Comparison of ENCODE assay signal across 1 cellular context in the genomic region with DNA sequence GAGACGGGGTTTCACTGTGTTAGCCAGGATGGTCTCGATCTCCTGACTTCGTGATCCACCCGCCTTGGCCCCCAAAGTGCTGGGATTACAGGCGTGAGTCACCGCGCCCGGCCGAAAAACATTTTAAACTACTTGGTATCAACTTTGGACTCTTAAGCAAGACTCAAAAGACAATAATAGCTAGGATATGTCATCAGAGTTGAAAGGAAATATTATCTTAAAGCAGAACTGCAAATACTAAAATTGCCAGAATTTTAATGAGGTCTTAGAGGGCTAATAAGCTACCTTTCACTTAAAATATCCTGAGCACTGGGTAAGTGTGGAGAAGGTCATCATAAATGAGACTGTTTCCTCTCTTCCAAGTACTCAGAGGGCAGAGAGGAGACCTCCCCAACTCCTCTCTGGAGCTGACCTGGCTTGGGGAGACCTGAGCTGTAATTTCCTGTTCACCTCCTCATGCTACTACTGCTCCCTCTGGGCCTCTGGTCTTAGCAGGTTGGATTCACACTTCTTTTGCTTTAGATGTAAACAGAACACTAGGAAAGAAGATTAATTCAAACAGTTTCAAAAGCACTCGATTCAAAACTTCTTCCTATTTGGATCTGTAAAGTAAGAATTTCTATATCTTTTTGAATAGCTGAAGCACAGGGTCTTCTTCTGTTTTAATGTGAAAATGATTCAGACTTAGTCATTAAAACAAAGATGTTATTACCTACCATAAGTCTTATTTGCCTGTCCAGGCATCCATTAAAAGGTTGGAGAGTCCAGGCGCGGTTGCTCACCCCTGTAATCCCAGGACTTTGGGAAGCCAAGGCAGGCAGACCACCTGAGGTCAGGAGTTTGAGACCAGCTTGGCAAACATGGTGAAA.
TF ChIP-seq lines count a peak whose summit lies in the region.

No MANE protein-coding gene starts in this region.

TF ChIP-seq in IMR-90, 13 proteins besides CTCF, POLR2A, EP300 and RAD21 (continued from another document):
- TF ChIP-seq, protein P1, sequence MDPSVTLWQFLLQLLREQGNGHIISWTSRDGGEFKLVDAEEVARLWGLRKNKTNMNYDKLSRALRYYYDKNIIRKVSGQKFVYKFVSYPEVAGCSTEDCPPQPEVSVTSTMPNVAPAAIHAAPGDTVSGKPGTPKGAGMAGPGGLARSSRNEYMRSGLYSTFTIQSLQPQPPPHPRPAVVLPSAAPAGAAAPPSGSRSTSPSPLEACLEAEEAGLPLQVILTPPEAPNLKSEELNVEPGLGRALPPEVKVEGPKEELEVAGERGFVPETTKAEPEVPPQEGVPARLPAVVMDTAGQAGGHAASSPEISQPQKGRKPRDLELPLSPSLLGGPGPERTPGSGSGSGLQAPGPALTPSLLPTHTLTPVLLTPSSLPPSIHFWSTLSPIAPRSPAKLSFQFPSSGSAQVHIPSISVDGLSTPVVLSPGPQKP (IDR thresholded peaks at IDR 0.05; ENCODE audit: borderline replicate concordance, low read depth, low read length): no peak
- TF ChIP-seq CEBPB (IDR thresholded peaks at IDR 0.05; ENCODE audit: low read depth, low read length) (no peak), FOS (IDR thresholded peaks at IDR 0.05; ENCODE audit: low read depth, low read length) (no peak), SMC3 (IDR thresholded peaks at IDR 0.05; ENCODE audit: low read depth, low read length) (no peak)
